ENCODE assay signal across 23 cellular contexts in genomic region chrX:37640142-37640541, GRCh38.
"Had no signal": no experiment of that assay in that cellular context is flagged by ENCODE, and none has a peak within 500 bp of the region (broad histone marks: within the 10 kb centered on the region; RNA-seq: fewer than 3 reads in every experiment).

No MANE protein-coding gene starts in this region.

- H3K27ac ChIP-seq: lower lobe of right lung, neutrophil, pancreas, stomach, vagina, VCaP had no signal

- H3K4me3 ChIP-seq: lower lobe of right lung, pancreas, smooth muscle cell, stomach, vagina had no signal

- H3K27me3 ChIP-seq: neutrophil, stomach, vagina had no signal

- DNase-seq: activated CD4-positive, alpha-beta T cell treated with anti-CD3 and anti-CD28 coated beads for 1 hour; activated CD8-positive, alpha-beta memory T cell treated with anti-CD3 and anti-CD28 coated beads for 24 hours; activated CD8-positive, alpha-beta memory T cell treated with anti-CD3 and anti-CD28 coated beads, Interleukin-2, amount 50 U/mL, for 48 hours; activated effector memory CD4-positive, alpha-beta T cell treated with anti-CD3 and anti-CD28 coated beads, Interleukin-2, amount 50 U/mL, for 16 hours; activated naive CD4-positive, alpha-beta T cell treated with anti-CD3 and anti-CD28 coated beads, Interleukin-2, amount 50 U/mL, for 16 hours; activated T-cell treated with anti-CD3 and anti-CD28 coated beads, Interleukin-2, amount 50 U/mL, for 48 hours; aorta; cortex of kidney; erythroblast; foreskin melanocyte; glutamatergic neuron; hippocampal formation; lower lobe of right lung; natural killer cell; pancreas; stimulated activated CD4-positive, alpha-beta T cell treated with anti-CD3 and anti-CD28 coated beads, Interleukin-4, amount 100 ng/mL, for 1 hour; stomach; trophoblast cell had no signal

- ATAC-seq: lower lobe of right lung, natural killer cell, pancreas, sciatic nerve had no signal
